ENCODE assay signal across 14 cellular contexts in genomic region chr5:139387611-139388197, GRCh38. TPM values are rescaled to one million over a fixed set of nuclear protein-coding genes. Genes with fewer than 3 reads are reported as not detected.
DNase-seq lines count a peak whose midpoint lies in the region; ATAC-seq and TF ChIP-seq lines count a peak whose summit lies in the region.
"Had no signal": no experiment of that assay in that cellular context is flagged by ENCODE, and none has a peak within 500 bp of the region (broad histone marks: within the 10 kb centered on the region; RNA-seq: fewer than 3 reads in every experiment).

No MANE protein-coding gene starts in this region.

- TF ChIP-seq CTCF in WTC11 (IDR thresholded peaks at IDR 0.05) (no peak), nephron (IDR thresholded peaks at IDR 0.05; ENCODE audit: unreplicated experiment in 3 of 3) (no peak), BE2C (IDR thresholded peaks at IDR 0.05; ENCODE audit: low read depth, low read length) (no peak)

- H3K27ac Mint-ChIP-seq in T-helper 1 cell treated with Interleukin-12 subunit alpha and Interleukin-12 subunit beta and Interleukin-4 antibody, amounts not matched to agents 30 μg/mL and 1 μg/mL, for 36 hours: peak overlapping the region; percentile 74
- peak overlapping the region; percentile 48; the same call in 1 of the 2 replicates for H3K27ac Mint-ChIP-seq in WTC11
- H3K27ac Mint-ChIP-seq in nephron: peak overlapping the region in 2 of 3 experiments; percentile 54 to 81
- H3K27ac Mint-ChIP-seq: progenitor cell of endocrine pancreas had no signal

- peaks cover 60% of the 10 kb centered on the region for H3K4me1 Mint-ChIP-seq in T-helper 1 cell treated with Interleukin-12 subunit alpha and Interleukin-12 subunit beta and Interleukin-4 antibody, amounts not matched to agents 30 μg/mL and 1 μg/mL, for 36 hours (ENCODE audit: low read depth)
- H3K4me1 Mint-ChIP-seq in WTC11 (peaks cover 24% of the 10 kb centered on the region), nephron (peaks cover 22% of the 10 kb centered on the region)

- no peaks in the 10 kb centered on the region for H3K36me3 ChIP-seq in H7 (replicated peaks; ENCODE audit: control insufficient read depth, insufficient read depth, low read length)
- H3K36me3 ChIP-seq in BE2C: no peaks in the 10 kb centered on the region
- H3K36me3 ChIP-seq: suprapubic skin had no signal

- no peaks in the 10 kb centered on the region for H3K27me3 Mint-ChIP-seq in T-helper 1 cell treated with Interleukin-12 subunit alpha and Interleukin-12 subunit beta and Interleukin-4 antibody, amounts not matched to agents 30 μg/mL and 1 μg/mL, for 36 hours (ENCODE audit: low read depth)
- H3K27me3 Mint-ChIP-seq in WTC11 (ENCODE audit: low read depth): peaks cover 15% of the 10 kb centered on the region
- H3K27me3 Mint-ChIP-seq in nephron (ENCODE audit: low read depth): peaks cover 12% of the 10 kb centered on the region

- POLR2A ChIA-PET in WTC11 (lab: Charles Lee): interaction anchor here (0.5 to 1.7 kb wide), 4 partner anchors 10 to 916 kb away, joined by 3 to 7 read pairs (median 4); partner anchors contain the start of gene MATR3

- no peak for ATAC-seq in WTC11

- DNase-seq in T-helper 1 cell: no peak
- peak; percentile 55 for DNase-seq in H7
- DNase-seq in WTC11 (ENCODE audit: low spot score): no peak
- no peak for DNase-seq in BE2C
- no peak for DNase-seq in GM03348 (ENCODE audit: low spot score)
- no peak for DNase-seq in SKM-1 (lab: John Stamatoyannopoulos, UW; ENCODE audit: unreplicated experiment)
- DNase-seq: 8988T, mesenchymal stem cell, NCI-H1105 had no signal

- CTCF ChIA-PET in WTC11 (lab: Charles Lee): interaction anchor here (1.6 to 1.9 kb wide), 3 partner anchors 15 to 46 kb away, joined by 3 to 11 read pairs (median 7); partner anchors contain the start of gene PAIP2

- H3K36me3 Mint-ChIP-seq in T-helper 1 cell treated with Interleukin-12 subunit alpha and Interleukin-12 subunit beta and Interleukin-4 antibody, amounts not matched to agents 30 μg/mL and 1 μg/mL, for 36 hours (ENCODE audit: low read depth): peaks cover 15% of the 10 kb centered on the region
- no peaks in the 10 kb centered on the region for H3K36me3 Mint-ChIP-seq in WTC11
- no peaks in the 10 kb centered on the region for H3K36me3 Mint-ChIP-seq in nephron (ENCODE audit: low read depth)

- H3K27me3 ChIP-seq in H7 (ENCODE audit: control insufficient read depth, insufficient read depth, low read length) (peaks cover under 1% of the 10 kb centered on the region; the same call in 1 of the 2 replicates), BE2C (peaks cover 6% of the 10 kb centered on the region)
- H3K27me3 ChIP-seq: body of pancreas had no signal

- peak overlapping the region; percentile 98 for H3K4me3 Mint-ChIP-seq in T-helper 1 cell treated with Interleukin-12 subunit alpha and Interleukin-12 subunit beta and Interleukin-4 antibody, amounts not matched to agents 30 μg/mL and 1 μg/mL, for 36 hours
- H3K4me3 Mint-ChIP-seq in WTC11 (0 out of 2 replicates have a peak overlapping the region, but pooled peaks have one; percentile 31), nephron (no peak overlapping the region)

- peaks cover 16% of the 10 kb centered on the region for H3K4me1 ChIP-seq in BE2C

- no peaks in the 10 kb centered on the region for H3K9me3 ChIP-seq in BE2C
- H3K9me3 ChIP-seq: body of pancreas, suprapubic skin had no signal

- H3K9me3 Mint-ChIP-seq in T-helper 1 cell treated with Interleukin-12 subunit alpha and Interleukin-12 subunit beta and Interleukin-4 antibody, amounts not matched to agents 30 μg/mL and 1 μg/mL, for 36 hours: no peaks in the 10 kb centered on the region
- H3K9me3 Mint-ChIP-seq in WTC11 (no peaks in the 10 kb centered on the region), nephron (no peaks in the 10 kb centered on the region)

- H3K4me3 ChIP-seq in H7 (ENCODE audit: insufficient read depth, low read depth, low read length): no peak overlapping the region
- no peak overlapping the region for H3K4me3 ChIP-seq in BE2C (ENCODE audit: low read depth, low read length)
- H3K4me3 ChIP-seq: body of pancreas, suprapubic skin had no signal

TF ChIP-seq in WTC11, 78 proteins besides CTCF, POLR2A, EP300 and RAD21:
- TF ChIP-seq ZNF423 (CRISPR knock-in tag; IDR thresholded peaks at IDR 0.05) (no peak), ZNF425 (CRISPR knock-in tag; conservative IDR thresholded peaks at IDR 0.05) (no peak), JAZF1 (CRISPR knock-in tag; IDR thresholded peaks at IDR 0.05) (no peak), TP53 (CRISPR knock-in tag; IDR thresholded peaks at IDR 0.05) (no peak), NR3C1 (CRISPR knock-in tag; conservative IDR thresholded peaks at IDR 0.05; ENCODE audit: low read depth) (no peak), ERG (CRISPR knock-in tag; IDR thresholded peaks at IDR 0.05) (no peak), ZNF263 (CRISPR knock-in tag; IDR thresholded peaks at IDR 0.05; ENCODE audit: low read depth) (no peak)
- TF ChIP-seq, protein P1, sequence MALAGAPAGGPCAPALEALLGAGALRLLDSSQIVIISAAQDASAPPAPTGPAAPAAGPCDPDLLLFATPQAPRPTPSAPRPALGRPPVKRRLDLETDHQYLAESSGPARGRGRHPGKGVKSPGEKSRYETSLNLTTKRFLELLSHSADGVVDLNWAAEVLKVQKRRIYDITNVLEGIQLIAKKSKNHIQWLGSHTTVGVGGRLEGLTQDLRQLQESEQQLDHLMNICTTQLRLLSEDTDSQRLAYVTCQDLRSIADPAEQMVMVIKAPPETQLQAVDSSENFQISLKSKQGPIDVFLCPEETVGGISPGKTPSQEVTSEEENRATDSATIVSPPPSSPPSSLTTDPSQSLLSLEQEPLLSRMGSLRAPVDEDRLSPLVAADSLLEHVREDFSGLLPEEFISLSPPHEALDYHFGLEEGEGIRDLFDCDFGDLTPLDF (CRISPR knock-in tag; IDR thresholded peaks at IDR 0.05): no peak

RNA-seq across cellular contexts. Expression of gene MZB1, which starts 2.0 kb away (rescaled TPM):
- total RNA-seq in H7 (2014; rRNA removed; shearing (Covaris generic)): 0.18 TPM in 1 of 2 replicates, not detected in the other
- total RNA-seq in WTC11 (2021): 0.85 to 1.8 TPM (median 1.1 TPM) in 3 replicates
- 0.42 TPM for polyA plus RNA-seq in BE2C (2012; ENCODE audit: insufficient read depth, insufficient read length, low read depth)
- total RNA-seq: suprapubic skin had no signal

RNA-seq across cellular contexts. Expression of gene SLC23A1, which starts 4.6 kb away (rescaled TPM):
- total RNA-seq in H7 (2014; rRNA removed; shearing (Covaris generic)): not detected in 2 replicates
- not detected in 3 replicates for total RNA-seq in WTC11 (2021)
- not detected for polyA plus RNA-seq in BE2C (2012; ENCODE audit: insufficient read depth, insufficient read length, low read depth)

RNA-seq across cellular contexts. Expression of gene PROB1, which starts 7.2 kb away (rescaled TPM):
- 1.4 and 1.7 TPM in 2 replicates for total RNA-seq in H7 (2014; rRNA removed; shearing (Covaris generic))
- 2.5 to 3.3 TPM (median 3.2 TPM) in 3 replicates for total RNA-seq in WTC11 (2021)
- 1.9 TPM for polyA plus RNA-seq in BE2C (2012; ENCODE audit: insufficient read depth, insufficient read length, low read depth)

RNA-seq across cellular contexts. Expression of gene SPATA24, which starts 16.2 kb away (rescaled TPM):
- total RNA-seq in H7 (2014; rRNA removed; shearing (Covaris generic)): 7.7 and 8.6 TPM in 2 replicates
- total RNA-seq in WTC11 (2021): 12.9 to 13.9 TPM (median 13.2 TPM) in 3 replicates
- 4.8 TPM for polyA plus RNA-seq in BE2C (2012; ENCODE audit: insufficient read depth, insufficient read length, low read depth)

RNA-seq across cellular contexts. Expression of gene PAIP2, which starts 46.0 kb away (rescaled TPM):
- total RNA-seq in H7 (2014; rRNA removed; shearing (Covaris generic)): 50.9 and 57.0 TPM in 2 replicates
- total RNA-seq in WTC11 (2021): 122 to 126 TPM (median 126 TPM) in 3 replicates
- polyA plus RNA-seq in BE2C (2012; ENCODE audit: insufficient read depth, insufficient read length, low read depth): 185 TPM

Comparison
In these comparisons a context has a peak if more than half of its experiments do, and no peak if none do; other contexts are left out.
1. H3K4me3 Mint-ChIP-seq: peak in T-helper 1 cell treated with Interleukin-12 subunit alpha and Interleukin-12 subunit beta and Interleukin-4 antibody, amounts not matched to agents 30 μg/mL and 1 μg/mL, for 36 hours (single experiment) and WTC11 (single experiment); none in nephron (0 of 3).
2. Peak in every context shown above with its lines, with median percentiles within 50 percentile points of each other: H3K27ac Mint-ChIP-seq.